In genomic region chr17:37060966-37061365, GRCh38 we compare ENCODE assay signal across 2 cellular contexts.
A peak's percentile ranks its signal among the peaks of the same experiment; 100 is the strongest.
TF ChIP-seq lines count a peak whose summit lies in the region.

No MANE protein-coding gene starts in this region.

TF ChIP-seq in GM23338, 12 proteins besides CTCF, POLR2A, EP300 and RAD21:
- TF ChIP-seq ZNF331 (CRISPR knock-in tag; IDR thresholded peaks at IDR 0.05; ENCODE audit: low read depth): no peak
- TF ChIP-seq EZH2 (IDR thresholded peaks at IDR 0.05; ENCODE audit: low read depth, unreplicated experiment): no peak
- TF ChIP-seq ZNF114 (CRISPR knock-in tag; IDR thresholded peaks at IDR 0.05): no peak
- no peak for TF ChIP-seq JUNB (IDR thresholded peaks at IDR 0.05; ENCODE audit: unreplicated experiment)
- no peak for TF ChIP-seq ETS1 (IDR thresholded peaks at IDR 0.05)
- no peak for TF ChIP-seq CREB1 (CRISPR knock-in tag; IDR thresholded peaks at IDR 0.05; ENCODE audit: low read depth)
- TF ChIP-seq EZH2phosphoT487 (IDR thresholded peaks at IDR 0.05; ENCODE audit: unreplicated experiment): no peak
- no peak for TF ChIP-seq NANOG (IDR thresholded peaks at IDR 0.05; ENCODE audit: borderline replicate concordance)
- no peak for TF ChIP-seq REST (IDR thresholded peaks at IDR 0.05; ENCODE audit: unreplicated experiment)
- no peak for TF ChIP-seq ZNF462 (CRISPR knock-in tag; IDR thresholded peaks at IDR 0.05)
- no peak for TF ChIP-seq POLR2AphosphoS5 (IDR thresholded peaks at IDR 0.05; ENCODE audit: low read depth)
- TF ChIP-seq STAT1 (IDR thresholded peaks at IDR 0.05; ENCODE audit: unreplicated experiment): no peak
TF ChIP-seq in GM23338: peak in this region for 0.

TF ChIP-seq in IMR-90, 13 proteins besides CTCF, POLR2A, EP300 and RAD21:
- TF ChIP-seq FOS (IDR thresholded peaks at IDR 0.05; ENCODE audit: low read depth, low read length) (no peak), SMC3 (IDR thresholded peaks at IDR 0.05; ENCODE audit: low read depth, low read length) (no peak), RFX5 (IDR thresholded peaks at IDR 0.05; ENCODE audit: low read depth, low read length) (no peak), CEBPB (IDR thresholded peaks at IDR 0.05; ENCODE audit: low read depth, low read length) (no peak), BHLHE40 (IDR thresholded peaks at IDR 0.05; ENCODE audit: low read depth, low read length) (peak; percentile 60; the same call in 1 of the 2 replicates)
